In the genomic region with DNA sequence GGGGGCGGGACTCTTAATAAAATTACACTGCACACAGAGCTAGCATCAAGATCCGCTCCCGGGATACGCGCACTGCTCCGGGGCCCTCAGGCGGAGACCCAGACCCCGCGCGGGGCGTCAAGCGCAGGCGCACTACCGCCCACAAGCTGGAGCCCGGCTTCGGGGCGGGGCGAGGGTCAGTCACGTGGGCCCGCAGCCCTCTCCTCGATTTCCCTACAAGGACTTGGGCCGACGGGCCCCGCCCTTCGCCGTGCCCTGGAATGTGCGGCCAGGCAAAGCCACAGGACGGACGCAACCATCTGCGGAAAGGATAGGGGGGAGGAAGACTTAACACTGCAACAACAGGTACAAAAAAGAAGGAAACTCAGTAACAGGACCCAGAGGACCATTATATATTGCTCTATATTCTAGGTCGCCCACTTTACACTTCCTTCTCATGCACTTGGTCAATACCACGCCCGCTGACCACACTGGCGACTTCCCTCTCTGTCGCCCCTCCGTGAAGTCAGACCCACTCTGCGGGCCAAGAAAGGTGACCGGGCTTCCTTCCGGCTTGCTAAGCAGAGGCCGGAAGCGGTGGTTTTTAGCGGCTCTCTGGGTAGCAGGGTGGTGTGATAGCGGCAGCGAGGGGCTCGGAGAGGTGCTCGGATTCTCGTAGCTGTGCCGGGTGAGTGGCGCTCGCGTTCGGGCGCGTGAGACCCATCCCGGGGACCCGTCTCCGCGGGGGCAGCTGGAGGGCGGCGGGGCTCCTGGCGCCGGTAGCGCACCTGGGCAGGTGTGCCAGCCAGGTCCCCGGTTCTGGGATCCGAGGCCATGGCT, we compare ENCODE assay signal across 1 cellular context.
TF ChIP-seq lines count a peak whose summit lies in the region.

TSS of gene MYL12A (plus strand) at position 559 of the 819 bp plus-strand sequence. CDS start 5,447 bp downstream, outside the sequence.

TF ChIP-seq in HepG2, 621 proteins besides CTCF, POLR2A, EP300 and RAD21 (continued from another document and continues in another):
- TF ChIP-seq IRF9 (CRISPR knock-in tag; IDR thresholded peaks at IDR 0.05; ENCODE audit: borderline replicate concordance), result no peak; the same call in 1 of the 2 replicates
- peak; percentile 54; the same call in 1 of the 2 replicates for TF ChIP-seq NCOA2 (CRISPR knock-in tag; IDR thresholded peaks at IDR 0.05)
- TF ChIP-seq ZNF160 (CRISPR knock-in tag; IDR thresholded peaks at IDR 0.05), result no peak
- peak; percentile 94 for TF ChIP-seq ELF1 (CRISPR knock-in tag; IDR thresholded peaks at IDR 0.05)
- TF ChIP-seq SATB2 (CRISPR knock-in tag; IDR thresholded peaks at IDR 0.05), result no peak
- no peak for TF ChIP-seq FLYWCH1 (CRISPR knock-in tag; IDR thresholded peaks at IDR 0.05)
- no peak for TF ChIP-seq CEBPG (CRISPR knock-in tag; IDR thresholded peaks at IDR 0.05)
- TF ChIP-seq CSRNP1 (CRISPR knock-in tag; IDR thresholded peaks at IDR 0.05), result peak; percentile 96
- TF ChIP-seq ZNF549 (CRISPR knock-in tag; IDR thresholded peaks at IDR 0.05), result no peak
- TF ChIP-seq DZIP1 (CRISPR knock-in tag; IDR thresholded peaks at IDR 0.05), result no peak
- peak; percentile 88; the same call in 1 of the 2 replicates for TF ChIP-seq ZNF354B (CRISPR knock-in tag; IDR thresholded peaks at IDR 0.05)
- peak; percentile 96 for TF ChIP-seq ETV5 (CRISPR knock-in tag; IDR thresholded peaks at IDR 0.05; ENCODE audit: borderline replicate concordance)
- TF ChIP-seq TSC22D2 (CRISPR knock-in tag; IDR thresholded peaks at IDR 0.05; ENCODE audit: borderline replicate concordance), result no peak
- TF ChIP-seq ZNF296 (CRISPR knock-in tag; conservative IDR thresholded peaks at IDR 0.05), result no peak
- no peak for TF ChIP-seq TBP (CRISPR knock-in tag; IDR thresholded peaks at IDR 0.05)
- no peak for TF ChIP-seq ZSCAN20 (CRISPR knock-in tag; IDR thresholded peaks at IDR 0.05; ENCODE audit: borderline replicate concordance)
- TF ChIP-seq CBX2 (IDR thresholded peaks at IDR 0.05; ENCODE audit: low read depth, low read length), result no peak
- TF ChIP-seq CBX2 (CRISPR knock-in tag; IDR thresholded peaks at IDR 0.05; ENCODE audit: low read depth), result no peak
- 0 out of 2 replicates have a peak, but pooled peaks have one; percentile 20 for TF ChIP-seq ZFP90 (CRISPR knock-in tag; IDR thresholded peaks at IDR 0.05; ENCODE audit: borderline replicate concordance)
- TF ChIP-seq PHF20 (CRISPR knock-in tag; IDR thresholded peaks at IDR 0.05), result peak; percentile 57; the same call in 1 of the 2 replicates
- no peak for TF ChIP-seq PAF1 (CRISPR knock-in tag; IDR thresholded peaks at IDR 0.05)
- TF ChIP-seq, protein P1, sequence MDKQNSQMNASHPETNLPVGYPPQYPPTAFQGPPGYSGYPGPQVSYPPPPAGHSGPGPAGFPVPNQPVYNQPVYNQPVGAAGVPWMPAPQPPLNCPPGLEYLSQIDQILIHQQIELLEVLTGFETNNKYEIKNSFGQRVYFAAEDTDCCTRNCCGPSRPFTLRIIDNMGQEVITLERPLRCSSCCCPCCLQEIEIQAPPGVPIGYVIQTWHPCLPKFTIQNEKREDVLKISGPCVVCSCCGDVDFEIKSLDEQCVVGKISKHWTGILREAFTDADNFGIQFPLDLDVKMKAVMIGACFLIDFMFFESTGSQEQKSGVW (CRISPR knock-in tag; IDR thresholded peaks at IDR 0.05; ENCODE audit: borderline replicate concordance), result no peak
- no peak for TF ChIP-seq CENPT (CRISPR knock-in tag; IDR thresholded peaks at IDR 0.05; ENCODE audit: low read depth)
- TF ChIP-seq KMT2B (CRISPR knock-in tag; IDR thresholded peaks at IDR 0.05), result 0 out of 2 replicates have a peak, but pooled peaks have one; percentile 54
- 0 out of 2 replicates have a peak, but pooled peaks have one; percentile 30 for TF ChIP-seq TOE1 (CRISPR knock-in tag; IDR thresholded peaks at IDR 0.05)
- TF ChIP-seq U2AF1 (optimal IDR thresholded peaks at IDR 0.05; ENCODE audit: low read depth, low read length), result peak; percentile 56
- peak; percentile 11; the same call in 1 of the 2 replicates for TF ChIP-seq ZNF430 (CRISPR knock-in tag; IDR thresholded peaks at IDR 0.05)
- peak; percentile 96 for TF ChIP-seq SRF (IDR thresholded peaks at IDR 0.05; ENCODE audit: low read depth, low read length)
- TF ChIP-seq ZNF577 (CRISPR knock-in tag; IDR thresholded peaks at IDR 0.05; ENCODE audit: borderline replicate concordance, low read depth), result no peak
- TF ChIP-seq RFXANK (CRISPR knock-in tag; IDR thresholded peaks at IDR 0.05), result no peak
- no peak for TF ChIP-seq NR1H2 (CRISPR knock-in tag; IDR thresholded peaks at IDR 0.05; ENCODE audit: borderline replicate concordance, low read depth)
- TF ChIP-seq EED (CRISPR knock-in tag; IDR thresholded peaks at IDR 0.05), result 0 out of 2 replicates have a peak, but pooled peaks have one; percentile 56
- TF ChIP-seq JDP2 (CRISPR knock-in tag; IDR thresholded peaks at IDR 0.05; ENCODE audit: borderline replicate concordance), result no peak; the same call in 1 of the 2 replicates
- TF ChIP-seq ZNF281 (CRISPR knock-in tag; IDR thresholded peaks at IDR 0.05; ENCODE audit: borderline replicate concordance), result no peak
- no peak for TF ChIP-seq HDAC6 (IDR thresholded peaks at IDR 0.05; ENCODE audit: low read depth, low read length)
- TF ChIP-seq HOXA9 (CRISPR knock-in tag; IDR thresholded peaks at IDR 0.05; ENCODE audit: borderline replicate concordance), result no peak
- TF ChIP-seq, protein P2, sequence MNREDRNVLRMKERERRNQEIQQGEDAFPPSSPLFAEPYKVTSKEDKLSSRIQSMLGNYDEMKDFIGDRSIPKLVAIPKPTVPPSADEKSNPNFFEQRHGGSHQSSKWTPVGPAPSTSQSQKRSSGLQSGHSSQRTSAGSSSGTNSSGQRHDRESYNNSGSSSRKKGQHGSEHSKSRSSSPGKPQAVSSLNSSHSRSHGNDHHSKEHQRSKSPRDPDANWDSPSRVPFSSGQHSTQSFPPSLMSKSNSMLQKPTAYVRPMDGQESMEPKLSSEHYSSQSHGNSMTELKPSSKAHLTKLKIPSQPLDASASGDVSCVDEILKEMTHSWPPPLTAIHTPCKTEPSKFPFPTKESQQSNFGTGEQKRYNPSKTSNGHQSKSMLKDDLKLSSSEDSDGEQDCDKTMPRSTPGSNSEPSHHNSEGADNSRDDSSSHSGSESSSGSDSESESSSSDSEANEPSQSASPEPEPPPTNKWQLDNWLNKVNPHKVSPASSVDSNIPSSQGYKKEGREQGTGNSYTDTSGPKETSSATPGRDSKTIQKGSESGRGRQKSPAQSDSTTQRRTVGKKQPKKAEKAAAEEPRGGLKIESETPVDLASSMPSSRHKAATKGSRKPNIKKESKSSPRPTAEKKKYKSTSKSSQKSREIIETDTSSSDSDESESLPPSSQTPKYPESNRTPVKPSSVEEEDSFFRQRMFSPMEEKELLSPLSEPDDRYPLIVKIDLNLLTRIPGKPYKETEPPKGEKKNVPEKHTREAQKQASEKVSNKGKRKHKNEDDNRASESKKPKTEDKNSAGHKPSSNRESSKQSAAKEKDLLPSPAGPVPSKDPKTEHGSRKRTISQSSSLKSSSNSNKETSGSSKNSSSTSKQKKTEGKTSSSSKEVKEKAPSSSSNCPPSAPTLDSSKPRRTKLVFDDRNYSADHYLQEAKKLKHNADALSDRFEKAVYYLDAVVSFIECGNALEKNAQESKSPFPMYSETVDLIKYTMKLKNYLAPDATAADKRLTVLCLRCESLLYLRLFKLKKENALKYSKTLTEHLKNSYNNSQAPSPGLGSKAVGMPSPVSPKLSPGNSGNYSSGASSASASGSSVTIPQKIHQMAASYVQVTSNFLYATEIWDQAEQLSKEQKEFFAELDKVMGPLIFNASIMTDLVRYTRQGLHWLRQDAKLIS (CRISPR knock-in tag; IDR thresholded peaks at IDR 0.05), result peak; percentile 68; the same call in 1 of the 2 replicates
- no peak for TF ChIP-seq RELA (CRISPR knock-in tag; IDR thresholded peaks at IDR 0.05)
- no peak for TF ChIP-seq ZBTB49 (CRISPR knock-in tag; IDR thresholded peaks at IDR 0.05; ENCODE audit: borderline replicate concordance)
- TF ChIP-seq GABPA (IDR thresholded peaks at IDR 0.05; ENCODE audit: low read depth, low read length), result peak; percentile 74
- peak; percentile 93 for TF ChIP-seq GABPA (CRISPR knock-in tag; IDR thresholded peaks at IDR 0.05; ENCODE audit: low read depth)
- TF ChIP-seq, protein P3, sequence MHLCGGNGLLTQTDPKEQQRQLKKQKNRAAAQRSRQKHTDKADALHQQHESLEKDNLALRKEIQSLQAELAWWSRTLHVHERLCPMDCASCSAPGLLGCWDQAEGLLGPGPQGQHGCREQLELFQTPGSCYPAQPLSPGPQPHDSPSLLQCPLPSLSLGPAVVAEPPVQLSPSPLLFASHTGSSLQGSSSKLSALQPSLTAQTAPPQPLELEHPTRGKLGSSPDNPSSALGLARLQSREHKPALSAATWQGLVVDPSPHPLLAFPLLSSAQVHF (CRISPR knock-in tag; IDR thresholded peaks at IDR 0.05), result no peak
- 0 out of 2 replicates have a peak, but pooled peaks have one; percentile 15 for TF ChIP-seq YEATS4 (CRISPR knock-in tag; IDR thresholded peaks at IDR 0.05; ENCODE audit: borderline replicate concordance)
- TF ChIP-seq YY1 (IDR thresholded peaks at IDR 0.05; ENCODE audit: insufficient read depth, insufficient replicate concordance, low read depth, low read length), result peak; percentile 55
- no peak for TF ChIP-seq EEA1 (CRISPR knock-in tag; IDR thresholded peaks at IDR 0.05; ENCODE audit: borderline replicate concordance)
